ENCODE assay signal across 15 cellular contexts in genomic region chr11:31445621-31446020, GRCh38.
"Had no signal": no experiment of that assay in that cellular context is flagged by ENCODE, and none has a peak within 500 bp of the region (broad histone marks: within the 10 kb centered on the region; RNA-seq: fewer than 3 reads in every experiment).

No MANE protein-coding gene starts in this region.

- ATAC-seq: effector memory CD8-positive, alpha-beta T cell; foreskin keratinocyte; heart left ventricle; lower lobe of right lung; natural killer cell; right cardiac atrium had no signal

- DNase-seq: effector memory CD8-positive, alpha-beta T cell; erythroblast; foreskin keratinocyte; heart left ventricle; hippocampal formation; left ventricle myocardium inferior; lower lobe of right lung; natural killer cell; nucleus accumbens; ovary; right cardiac atrium; small intestine; stimulated activated CD4-positive, alpha-beta T cell treated with anti-CD3 and anti-CD28 coated beads, Interleukin-12 subunit alpha, Interleukin-12 subunit beta, amount 100 ng/mL, for 4 hours; stimulated activated CD4-positive, alpha-beta T cell treated with anti-CD3 and anti-CD28 coated beads, Interleukin-2, amount 100 ng/mL, for 48 hours; stimulated activated naive CD4-positive, alpha-beta T cell treated with Interleukin-2 at 50 U/mL for 16 hours had no signal
